8 cellular contexts compared by ENCODE assay signal in genomic region chr1:201648911-201649775, GRCh38.
DNase-seq lines count a peak whose midpoint lies in the region; ATAC-seq and TF ChIP-seq lines count a peak whose summit lies in the region.

No MANE protein-coding gene starts in this region.

- TF ChIP-seq EP300 in ovary (IDR thresholded peaks at IDR 0.05) = no peak

- POLR2A ChIA-PET in CD8-positive, alpha-beta memory T cell (lab: Charles Lee) = no interaction called here
- POLR2A ChIA-PET in activated CD4-positive, alpha-beta T cell treated with anti-CD3 and anti-CD28 coated beads for 36 hours (lab: Charles Lee) = interaction anchor here (0.6 kb wide), 1 partner anchor 1580 kb away, joined by 6 read pairs; no protein-coding TSS in a partner anchor

- intact Hi-C loops in ovary (cut with DNase I) = no loop called here
- intact Hi-C loops in activated CD4-positive, alpha-beta T cell treated with anti-CD3 and anti-CD28 coated beads for 36 hours (cut with DNase I, micrococcal nuclease) = no loop called here

- 22 to 27% methylated on average over 50 to 52 of the region's 52 CpGs for WGBS in esophagus, 2 donors
- 2 to 7% (median 6%) methylated on average over 45 to 52 of the region's 52 CpGs for WGBS in ovary, 3 donors

- no peaks in the 10 kb centered on the region for H3K36me3 ChIP-seq in esophagus (ENCODE audit: control insufficient read depth in 2 of 2, insufficient read depth in 2 of 2, low read length in 1 of 2)
- no peaks in the 10 kb centered on the region for H3K36me3 ChIP-seq in ovary
- no peaks in the 10 kb centered on the region for H3K36me3 ChIP-seq in CD8-positive, alpha-beta memory T cell (ENCODE audit: insufficient read depth, low read length)

- H3K4me3 ChIP-seq in esophagus (ENCODE audit: low read depth in 1 of 2, low read length in 2 of 2) = peak overlapping the region; percentile 34 to 64
- H3K4me3 ChIP-seq in ovary = peak overlapping the region; percentile 56
- H3K4me3 ChIP-seq in CD8-positive, alpha-beta memory T cell (ENCODE audit: low read length) = no peak overlapping the region

- H3K27me3 ChIP-seq in esophagus (ENCODE audit: control insufficient read depth in 1 of 2, insufficient read depth in 2 of 2, low read length in 2 of 2) = no peaks in the 10 kb centered on the region
- no peaks in the 10 kb centered on the region for H3K27me3 ChIP-seq in ovary
- H3K27me3 ChIP-seq in CD8-positive, alpha-beta memory T cell (ENCODE audit: insufficient read depth, low read length, poor library complexity, severe bottlenecking) = peaks cover 8% of the 10 kb centered on the region

- peak; percentile 71 for DNase-seq in COR-L47 (lab: John Stamatoyannopoulos, UW)
- DNase-seq in NCI-H345 (lab: John Stamatoyannopoulos, UW) = peak; percentile 52
- peak in 4 of 5 donors; percentile 50 to 67 (median 58) for DNase-seq in ovary
- no peak for DNase-seq in SKM-1 (lab: John Stamatoyannopoulos, UW; ENCODE audit: unreplicated experiment)
- DNase-seq in CD8-positive, alpha-beta memory T cell = no peak
- DNase-seq in activated CD4-positive, alpha-beta T cell treated with anti-CD3 and anti-CD28 coated beads for 36 hours = no peak

- H3K9me3 Mint-ChIP-seq in CD8-positive, alpha-beta memory T cell = no peaks in the 10 kb centered on the region
- H3K9me3 Mint-ChIP-seq in activated CD4-positive, alpha-beta T cell treated with anti-CD3 and anti-CD28 coated beads for 36 hours (ENCODE audit: low read depth) = no peaks in the 10 kb centered on the region

- ATAC-seq in GM19455 (IDR thresholded peaks at IDR 0.05; ENCODE audit: unreplicated experiment) = no peak
- ATAC-seq in activated CD4-positive, alpha-beta T cell treated with anti-CD3 and anti-CD28 coated beads for 36 hours = no peak

- TF ChIP-seq POLR2A in ovary (IDR thresholded peaks at IDR 0.05) = no peak

- H3K27ac ChIP-seq in esophagus (ENCODE audit: low read depth in 2 of 2, low read length in 1 of 2) (peak overlapping the region; percentile 52 to 84), ovary (peak overlapping the region in 1 of 2 donors; percentile 14)
- H3K27ac ChIP-seq in CD8-positive, alpha-beta memory T cell (ENCODE audit: low read depth, low read length) = no peak overlapping the region

- no peaks in the 10 kb centered on the region for H3K4me1 Mint-ChIP-seq in CD8-positive, alpha-beta memory T cell
- no peaks in the 10 kb centered on the region for H3K4me1 Mint-ChIP-seq in activated CD4-positive, alpha-beta T cell treated with anti-CD3 and anti-CD28 coated beads for 36 hours

- peaks cover 19 to 25% of the 10 kb centered on the region in 2 donors for H3K4me1 ChIP-seq in esophagus (ENCODE audit: control insufficient read depth in 2 of 2, insufficient read depth in 2 of 2, low read length in 1 of 2)
- H3K4me1 ChIP-seq in ovary (ENCODE audit: insufficient read depth) = peaks cover 10% of the 10 kb centered on the region
- H3K4me1 ChIP-seq in CD8-positive, alpha-beta memory T cell (ENCODE audit: insufficient read depth, low read length) = no peaks in the 10 kb centered on the region

- H3K27me3 Mint-ChIP-seq in CD8-positive, alpha-beta memory T cell = peaks cover 29 to 47% of the 10 kb centered on the region in 2 donors
- H3K27me3 Mint-ChIP-seq in activated CD4-positive, alpha-beta T cell treated with anti-CD3 and anti-CD28 coated beads for 36 hours = peaks cover 26% of the 10 kb centered on the region

- H3K4me3 Mint-ChIP-seq in CD8-positive, alpha-beta memory T cell = no peak overlapping the region
- H3K4me3 Mint-ChIP-seq in activated CD4-positive, alpha-beta T cell treated with anti-CD3 and anti-CD28 coated beads for 36 hours = no peak overlapping the region

- TF ChIP-seq CTCF in ovary (IDR thresholded peaks at IDR 0.05) = no peak

- H3K27ac Mint-ChIP-seq in CD8-positive, alpha-beta memory T cell = no peak overlapping the region
- no peak overlapping the region for H3K27ac Mint-ChIP-seq in activated CD4-positive, alpha-beta T cell treated with anti-CD3 and anti-CD28 coated beads for 36 hours

- H3K9me3 ChIP-seq in esophagus (ENCODE audit: control insufficient read depth in 2 of 2, insufficient read depth in 1 of 2, low read depth in 1 of 2, low read length in 1 of 2) (no peaks in the 10 kb centered on the region), ovary (no peaks in the 10 kb centered on the region)
- no peaks in the 10 kb centered on the region for H3K9me3 ChIP-seq in CD8-positive, alpha-beta memory T cell (ENCODE audit: low read length)

- H3K36me3 Mint-ChIP-seq in CD8-positive, alpha-beta memory T cell = no peaks in the 10 kb centered on the region
- H3K36me3 Mint-ChIP-seq in activated CD4-positive, alpha-beta T cell treated with anti-CD3 and anti-CD28 coated beads for 36 hours (ENCODE audit: low read depth) = no peaks in the 10 kb centered on the region

- CTCF ChIA-PET in CD8-positive, alpha-beta memory T cell (lab: Charles Lee) = no interaction called here
- CTCF ChIA-PET in activated CD4-positive, alpha-beta T cell treated with anti-CD3 and anti-CD28 coated beads for 36 hours (lab: Charles Lee) = interaction anchor here (0.7 to 1.3 kb wide), 3 partner anchors 60 to 528 kb away, joined by 3 to 4 read pairs (median 3); no protein-coding TSS in a partner anchor

Comparison
In these comparisons a context has a peak if more than half of its experiments do, and no peak if none do; other contexts are left out.
1. DNase-seq: peak in COR-L47 (single experiment), NCI-H345 (single experiment) and ovary (4 of 5); none in SKM-1 (single experiment), CD8-positive, alpha-beta memory T cell (0 of 5) and activated CD4-positive, alpha-beta T cell treated with anti-CD3 and anti-CD28 coated beads for 36 hours (single experiment).